Comparison of ENCODE assay signal across 17 cellular contexts in genomic region chr1:53218201-53218600, GRCh38. TPM values are rescaled to one million over a fixed set of nuclear protein-coding genes. Genes with fewer than 3 reads are reported as not detected.
DNase-seq lines count a peak whose midpoint lies in the region; ATAC-seq, FAIRE-seq and TF ChIP-seq lines count a peak whose summit lies in the region.
"Had no signal": no experiment of that assay in that cellular context is flagged by ENCODE, and none has a peak within 500 bp of the region (broad histone marks: within the 10 kb centered on the region; RNA-seq: fewer than 3 reads in every experiment).

No MANE protein-coding gene starts in this region.

- H3K4me1 Mint-ChIP-seq in MCF 10A (ENCODE audit: insufficient read depth, unreplicated experiment) = peaks cover 8% of the 10 kb centered on the region
- H3K4me1 Mint-ChIP-seq in astrocyte (ENCODE audit: low read depth, unreplicated experiment) = peaks cover 2% of the 10 kb centered on the region
- peaks cover 15 to 26% of the 10 kb centered on the region in 2 donors for H3K4me1 Mint-ChIP-seq in natural killer cell

- H3K27ac Mint-ChIP-seq in MCF 10A (ENCODE audit: low read depth, unreplicated experiment) (no peak overlapping the region), astrocyte (ENCODE audit: unreplicated experiment) (no peak overlapping the region), natural killer cell (peak overlapping the region; percentile 90 to 97)

- no peaks in the 10 kb centered on the region for H3K9me3 Mint-ChIP-seq in MCF 10A (ENCODE audit: unreplicated experiment)
- no peaks in the 10 kb centered on the region for H3K9me3 Mint-ChIP-seq in astrocyte (ENCODE audit: unreplicated experiment)
- H3K9me3 Mint-ChIP-seq in natural killer cell = no peaks in the 10 kb centered on the region
- H3K9me3 Mint-ChIP-seq: HFFc6 had no signal

- H3K4me3 Mint-ChIP-seq in MCF 10A (ENCODE audit: unreplicated experiment) (peak overlapping the region; percentile 23), astrocyte (ENCODE audit: unreplicated experiment) (peak overlapping the region; percentile 54), natural killer cell (no peak overlapping the region)

- TF ChIP-seq CTCF in MCF 10A (IDR thresholded peaks at IDR 0.05; ENCODE audit: unreplicated experiment) (no peak), mammary epithelial cell (conservative IDR thresholded peaks at IDR 0.05 in 1 of 2, IDR thresholded peaks at IDR 0.05 in 1 of 2; ENCODE audit: extremely low read depth in 1 of 2, insufficient read depth in 1 of 2, low read depth in 1 of 2, low read length in 2 of 2) (no peak), astrocyte (IDR thresholded peaks at IDR 0.05; ENCODE audit: insufficient read depth, low read depth, low read length) (no peak), natural killer cell (IDR thresholded peaks at IDR 0.05) (no peak), right lobe of liver (IDR thresholded peaks at IDR 0.05) (no peak)

- no peak overlapping the region for H3K4me2 ChIP-seq in mammary epithelial cell (ENCODE audit: insufficient read depth, low read depth, low read length)
- H3K4me2 ChIP-seq in astrocyte (ENCODE audit: low read length) = no peak overlapping the region

- H3K79me2 ChIP-seq in mammary epithelial cell (ENCODE audit: insufficient read depth, low read length) = peaks cover 16% of the 10 kb centered on the region
- peaks cover 13% of the 10 kb centered on the region for H3K79me2 ChIP-seq in astrocyte (ENCODE audit: insufficient read depth, low read length)

- H3K9me3 ChIP-seq in mammary epithelial cell (replicated peaks; ENCODE audit: insufficient read depth, low read length) (no peaks in the 10 kb centered on the region), astrocyte (ENCODE audit: insufficient read depth, low read depth, low read length) (no peaks in the 10 kb centered on the region), right lobe of liver (no peaks in the 10 kb centered on the region)
- H3K9me3 ChIP-seq: BE2C, MG63 had no signal

- FAIRE-seq in astrocyte (lab: Jason Lieb, UNC) = no peak
- FAIRE-seq: HepG2 had no signal

- no TSS peak for BruUV-seq in MCF 10A (replicated peaks; lab: Mats Ljungman, UMichigan)
- no TSS peak for BruUV-seq in mammary epithelial cell (replicated peaks; lab: Mats Ljungman, UMichigan)

- POLR2A ChIA-PET in MCF 10A (lab: Yijun Ruan, JAX) = interaction anchor here (3.9 to 6.3 kb wide), 3 partner anchors 16 to 21 kb away, joined by 46 to 69 read pairs (median 49); partner anchors contain the start of genes CPT2 and MAGOH

- TF ChIP-seq POLR2A in right lobe of liver (IDR thresholded peaks at IDR 0.05) = no peak

- ATAC-seq in natural killer cell (no peak), right lobe of liver (no peak), left colon (no peak), GM19397 (IDR thresholded peaks at IDR 0.05; ENCODE audit: unreplicated experiment) (no peak)
- ATAC-seq: HepG2 had no signal

- H3K9ac ChIP-seq in mammary epithelial cell (ENCODE audit: insufficient read depth, low read length) = no peak overlapping the region
- H3K9ac ChIP-seq in astrocyte (ENCODE audit: low read length) = no peak overlapping the region
- H3K9ac ChIP-seq: KMS-11 had no signal

- intact Hi-C loops in MCF 10A (cut with micrococcal nuclease) (no loop called here), mammary epithelial cell (cut with micrococcal nuclease) (no loop called here), natural killer cell (cut with micrococcal nuclease) (no loop called here), right lobe of liver (cut with DNase I) (no loop called here), left colon (cut with DNase I, micrococcal nuclease) (no loop called here)

- CTCF ChIA-PET in MCF 10A (lab: Yijun Ruan, JAX) (no interaction called here), mammary epithelial cell (lab: Charles Lee; ENCODE audit: low non-redundant PET) (no interaction called here)

- H3K4me1 ChIP-seq in mammary epithelial cell (ENCODE audit: insufficient read depth, low read length) (peaks cover 12% of the 10 kb centered on the region), astrocyte (ENCODE audit: insufficient read depth, low read length) (peaks cover 8% of the 10 kb centered on the region), right lobe of liver (peaks cover 0 to 11% (median 2%) of the 10 kb centered on the region in 4 donors)
- H3K4me1 ChIP-seq: BE2C had no signal

- H3K27me3 ChIP-seq in mammary epithelial cell (ENCODE audit: insufficient read depth, low read length) = no peaks in the 10 kb centered on the region
- no peaks in the 10 kb centered on the region for H3K27me3 ChIP-seq in astrocyte (ENCODE audit: insufficient read depth, low read length)
- H3K27me3 ChIP-seq in right lobe of liver = no peaks in the 10 kb centered on the region
- H3K27me3 ChIP-seq: BE2C, MG63 had no signal

- dilution Hi-C loops in mammary epithelial cell (cut with HindIII; ENCODE audit: low sequenced_read_pairs) = no loop called here

- H3K36me3 ChIP-seq in mammary epithelial cell (ENCODE audit: insufficient read depth, low read length) (peaks cover 6% of the 10 kb centered on the region), astrocyte (ENCODE audit: insufficient read depth, low read length) (peaks cover 14% of the 10 kb centered on the region), right lobe of liver (peaks cover 0 to 34% (median 10%) of the 10 kb centered on the region in 4 donors)

- H3K36me3 Mint-ChIP-seq in MCF 10A (ENCODE audit: insufficient read depth, unreplicated experiment) (peaks cover 33% of the 10 kb centered on the region), astrocyte (ENCODE audit: low read depth, unreplicated experiment) (peaks cover 5% of the 10 kb centered on the region), natural killer cell (no peaks in the 10 kb centered on the region)

- no peak for DNase-seq in MCF 10A (ENCODE audit: unreplicated experiment)
- no peak for DNase-seq in mammary epithelial cell
- no peak for DNase-seq in astrocyte (ENCODE audit: low read depth)
- DNase-seq in natural killer cell = no peak
- DNase-seq in right lobe of liver = no peak
- no peak for DNase-seq in left colon
- DNase-seq: BE2C, HFFc6, MG63, NCI-H1092 treated with DMSO at 0.1 percent for 48 hours, NCI-H187, NCI-H446 treated with DMSO at 0.1 percent for 48 hours, NCI-H748 treated with DMSO at 0.1 percent for 48 hours, PC-9 had no signal

- no peaks in the 10 kb centered on the region for H3K27me3 Mint-ChIP-seq in MCF 10A (ENCODE audit: insufficient read depth, unreplicated experiment)
- no peaks in the 10 kb centered on the region for H3K27me3 Mint-ChIP-seq in astrocyte (ENCODE audit: low read depth, unreplicated experiment)
- H3K27me3 Mint-ChIP-seq in natural killer cell (ENCODE audit: low read depth in 2 of 2) = no peaks in the 10 kb centered on the region

- no peaks in the 10 kb centered on the region for H4K20me1 ChIP-seq in mammary epithelial cell (ENCODE audit: insufficient read depth, low read length)
- no peaks in the 10 kb centered on the region for H4K20me1 ChIP-seq in astrocyte (ENCODE audit: insufficient read depth, low read length)

- 98% methylated on average over 7 of the region's 7 CpGs for WGBS in mammary epithelial cell (ENCODE audit: low coverage, missing lambda C conversion rate)
- WGBS in right lobe of liver (ENCODE audit: insufficient coverage, low coverage, low lambda C conversion rate, missing lambda C conversion rate) = 100% methylated on average over 1 of the region's 7 CpGs

- no peak overlapping the region for H3K27ac ChIP-seq in mammary epithelial cell (ENCODE audit: insufficient read depth, low read depth, low read length)
- H3K27ac ChIP-seq in astrocyte (ENCODE audit: low read depth, low read length) = no peak overlapping the region
- no peak overlapping the region for H3K27ac ChIP-seq in right lobe of liver
- H3K27ac ChIP-seq: KMS-11, PC-9 had no signal

- no peak overlapping the region for H2AFZ ChIP-seq in mammary epithelial cell (ENCODE audit: low read depth, low read length)
- H2AFZ ChIP-seq in astrocyte (ENCODE audit: low read depth, low read length) = no peak overlapping the region
- H2AFZ ChIP-seq: PC-9 had no signal

- H3K4me3 ChIP-seq in mammary epithelial cell (replicated peaks in 1 of 3; ENCODE audit: insufficient read depth in 1 of 3, low read depth in 2 of 3, low read length in 3 of 3) (no peak overlapping the region), astrocyte (ENCODE audit: insufficient read depth, low read depth, low read length) (no peak overlapping the region), right lobe of liver (no peak overlapping the region)
- H3K4me3 ChIP-seq: MG63, PC-9 had no signal

- in situ Hi-C loops in mammary epithelial cell (cut with MboI; ENCODE audit: low sequenced_read_pairs in 2 of 2) = no loop called here

RNA-seq across cellular contexts. Expression of gene CZIB, which starts 2.2 kb away (rescaled TPM):
- total RNA-seq in MCF 10A (2022) (37.2 and 45.0 TPM in 2 replicates), mammary epithelial cell (10 to 100 TPM; 24.8 to 30.2 TPM), astrocyte (32.3 and 34.5 TPM in 2 replicates), natural killer cell (10 to 100 TPM; 39.6 to 49.7 (median 40.5) TPM), right lobe of liver (10 to 100 TPM; 20.6 to 28.8 (median 24.2) TPM), left colon (10 to 100 TPM; 31.3 to 33.3 TPM)
- polyA plus RNA-seq in mammary epithelial cell = 38.6 TPM
- 2.4 TPM for polyA minus RNA-seq in mammary epithelial cell

RNA-seq across cellular contexts. Expression of gene MAGOH, which starts 20.1 kb away (rescaled TPM):
- total RNA-seq in MCF 10A (2022) (68.2 and 70.3 TPM in 2 replicates), mammary epithelial cell (10 to 100 TPM; 15.8 to 43.8 TPM), astrocyte (34.8 and 35.7 TPM in 2 replicates), natural killer cell (10 to 100 TPM; 48.6 to 70.4 (median 69.2) TPM), right lobe of liver (10 to 100 TPM; 10.9 to 28.1 (median 19.4) TPM), left colon (10 to 100 TPM; 28.8 to 33.5 TPM)
- 17.8 TPM for polyA plus RNA-seq in mammary epithelial cell
- polyA minus RNA-seq in mammary epithelial cell = 57.4 TPM

RNA-seq across cellular contexts. Expression of gene CPT2, which starts 21.6 kb away (rescaled TPM):
- total RNA-seq in MCF 10A (2022) = 17.3 and 19.6 TPM in 2 replicates
- 10 to 100 TPM; 21.2 to 28.0 TPM for total RNA-seq in mammary epithelial cell
- polyA plus RNA-seq in mammary epithelial cell = 25.2 TPM
- polyA minus RNA-seq in mammary epithelial cell = 12.6 TPM
- 10.4 and 12.7 TPM in 2 replicates for total RNA-seq in astrocyte
- 10 to 100 TPM in 1 of 3 donors, 1 to 10 TPM in 2; 7.6 to 11.8 (median 9.0) TPM for total RNA-seq in natural killer cell
- total RNA-seq in right lobe of liver = 100 to 1,000 TPM in 2 of 6 experiments, 10 to 100 TPM in 4; 37.6 to 108 (median 81.6) TPM
- total RNA-seq in left colon = 10 to 100 TPM; 71.1 to 76.4 TPM

Comparison
In these comparisons a context has a peak if more than half of its experiments do, and no peak if none do; other contexts are left out.
1. H3K27ac Mint-ChIP-seq: peak in natural killer cell (2 of 2); none in MCF 10A (single experiment) and astrocyte (single experiment).